Comparison of ENCODE assay signal across 1 cellular context in the genomic region with DNA sequence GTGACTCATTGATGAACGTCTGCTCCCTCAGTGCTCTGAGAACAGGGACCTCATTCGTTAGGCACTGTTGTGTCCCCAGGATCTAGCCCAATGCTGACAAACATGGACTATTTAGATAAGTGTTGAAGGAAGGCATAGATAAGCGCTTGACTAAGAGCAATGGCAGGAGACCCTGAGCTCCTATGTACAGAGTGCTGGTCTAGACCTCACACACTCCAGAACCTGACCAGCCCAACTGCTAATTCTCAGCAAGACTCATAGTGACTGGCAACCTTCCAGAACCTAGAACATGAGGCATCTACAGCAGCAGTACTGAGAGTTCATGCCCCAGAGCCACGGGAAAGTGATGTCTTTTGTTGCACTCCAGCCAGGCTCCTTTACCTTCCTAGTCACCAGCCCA.
TF ChIP-seq lines count a peak whose summit lies in the region.

No MANE protein-coding gene starts in this region.

TF ChIP-seq in K562, 482 proteins besides CTCF, POLR2A, EP300 and RAD21 (continued from another document and continues in another):
- TF ChIP-seq, protein P1, sequence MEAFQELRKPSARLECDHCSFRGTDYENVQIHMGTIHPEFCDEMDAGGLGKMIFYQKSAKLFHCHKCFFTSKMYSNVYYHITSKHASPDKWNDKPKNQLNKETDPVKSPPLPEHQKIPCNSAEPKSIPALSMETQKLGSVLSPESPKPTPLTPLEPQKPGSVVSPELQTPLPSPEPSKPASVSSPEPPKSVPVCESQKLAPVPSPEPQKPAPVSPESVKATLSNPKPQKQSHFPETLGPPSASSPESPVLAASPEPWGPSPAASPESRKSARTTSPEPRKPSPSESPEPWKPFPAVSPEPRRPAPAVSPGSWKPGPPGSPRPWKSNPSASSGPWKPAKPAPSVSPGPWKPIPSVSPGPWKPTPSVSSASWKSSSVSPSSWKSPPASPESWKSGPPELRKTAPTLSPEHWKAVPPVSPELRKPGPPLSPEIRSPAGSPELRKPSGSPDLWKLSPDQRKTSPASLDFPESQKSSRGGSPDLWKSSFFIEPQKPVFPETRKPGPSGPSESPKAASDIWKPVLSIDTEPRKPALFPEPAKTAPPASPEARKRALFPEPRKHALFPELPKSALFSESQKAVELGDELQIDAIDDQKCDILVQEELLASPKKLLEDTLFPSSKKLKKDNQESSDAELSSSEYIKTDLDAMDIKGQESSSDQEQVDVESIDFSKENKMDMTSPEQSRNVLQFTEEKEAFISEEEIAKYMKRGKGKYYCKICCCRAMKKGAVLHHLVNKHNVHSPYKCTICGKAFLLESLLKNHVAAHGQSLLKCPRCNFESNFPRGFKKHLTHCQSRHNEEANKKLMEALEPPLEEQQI (IDR thresholded peaks at IDR 0.05) = no peak
- TF ChIP-seq KDM1A (IDR thresholded peaks at IDR 0.05) (peak in 1 of 2 experiments; percentile 17; a peak in 1 of 4 replicates), ELF4 (CRISPR knock-in tag; IDR thresholded peaks at IDR 0.05) (no peak), NCOA4 (IDR thresholded peaks at IDR 0.05; ENCODE audit: partially characterized antibody) (no peak), NR2F6 (CRISPR knock-in tag; IDR thresholded peaks at IDR 0.05) (no peak), ETS2 (tag; IDR thresholded peaks at IDR 0.05; ENCODE audit: borderline replicate concordance, poor library complexity, severe bottlenecking) (no peak), ETV6 (IDR thresholded peaks at IDR 0.05; ENCODE audit: borderline replicate concordance in 1 of 2, low read depth in 2 of 2, low read length in 1 of 2) (no peak), ETV6 (CRISPR knock-in tag; IDR thresholded peaks at IDR 0.05; ENCODE audit: borderline replicate concordance) (no peak), MEF2D (tag; conservative IDR thresholded peaks at IDR 0.05; ENCODE audit: low read depth) (no peak), PCBP1 (IDR thresholded peaks at IDR 0.05; ENCODE audit: low read depth, low read length, poor library complexity, severe bottlenecking) (no peak), NONO (IDR thresholded peaks at IDR 0.05; ENCODE audit: low read depth in 2 of 2, low read length in 1 of 2) (no peak), TCFL5 (CRISPR knock-in tag; conservative IDR thresholded peaks at IDR 0.05) (no peak), NFATC3 (IDR thresholded peaks at IDR 0.05) (no peak), MEIS2 (IDR thresholded peaks at IDR 0.05; ENCODE audit: partially characterized antibody) (peak; percentile 74), SOX6 (IDR thresholded peaks at IDR 0.05) (peak; percentile 32; the same call in 1 of the 2 replicates), RBFOX2 (IDR thresholded peaks at IDR 0.05; ENCODE audit: low read depth, low read length) (no peak), TRIM24 (IDR thresholded peaks at IDR 0.05) (0 out of 4 replicates have a peak, but pooled peaks of 1 of the 2 experiments have one; percentile 10), SRF (CRISPR knock-in tag; IDR thresholded peaks at IDR 0.05) (no peak), ZNF551 (CRISPR knock-in tag; IDR thresholded peaks at IDR 0.05) (no peak), MXI1 (IDR thresholded peaks at IDR 0.05; ENCODE audit: low read depth, low read length) (no peak), HEY1 (CRISPR knock-in tag; IDR thresholded peaks at IDR 0.05; ENCODE audit: borderline replicate concordance) (no peak), E2F3 (CRISPR knock-in tag; IDR thresholded peaks at IDR 0.05) (no peak), KLF6 (CRISPR knock-in tag; IDR thresholded peaks at IDR 0.05; ENCODE audit: borderline replicate concordance) (no peak), SIN3B (IDR thresholded peaks at IDR 0.05; ENCODE audit: low read depth) (no peak), KDM2B (CRISPR knock-in tag; IDR thresholded peaks at IDR 0.05) (no peak), ARID1B (IDR thresholded peaks at IDR 0.05) (peak; percentile 81), TCF3 (CRISPR knock-in tag; IDR thresholded peaks at IDR 0.05) (peak; percentile 73), MED1 (CRISPR knock-in tag; IDR thresholded peaks at IDR 0.05; ENCODE audit: borderline replicate concordance) (no peak), SRSF1 (IDR thresholded peaks at IDR 0.05; ENCODE audit: low read depth, low read length) (no peak), NCOR1 (IDR thresholded peaks at IDR 0.05) (peak; percentile 49), KAT2B (IDR thresholded peaks at IDR 0.05; ENCODE audit: low read depth, low read length) (no peak), CEBPB (tag; IDR thresholded peaks at IDR 0.05) (no peak), PTBP1 (IDR thresholded peaks at IDR 0.05; ENCODE audit: low read depth, low read length) (no peak), RUNX1 (IDR thresholded peaks at IDR 0.05; ENCODE audit: low read depth) (no peak), TBP (optimal IDR thresholded peaks at IDR 0.05; ENCODE audit: low read depth, low read length) (no peak), ZNF764 (CRISPR knock-in tag; IDR thresholded peaks at IDR 0.05; ENCODE audit: low read depth) (no peak), ARNT (IDR thresholded peaks at IDR 0.05) (peak in 1 of 2 experiments; percentile 82; a peak in 1 of 4 replicates)
- TF ChIP-seq, protein P2, sequence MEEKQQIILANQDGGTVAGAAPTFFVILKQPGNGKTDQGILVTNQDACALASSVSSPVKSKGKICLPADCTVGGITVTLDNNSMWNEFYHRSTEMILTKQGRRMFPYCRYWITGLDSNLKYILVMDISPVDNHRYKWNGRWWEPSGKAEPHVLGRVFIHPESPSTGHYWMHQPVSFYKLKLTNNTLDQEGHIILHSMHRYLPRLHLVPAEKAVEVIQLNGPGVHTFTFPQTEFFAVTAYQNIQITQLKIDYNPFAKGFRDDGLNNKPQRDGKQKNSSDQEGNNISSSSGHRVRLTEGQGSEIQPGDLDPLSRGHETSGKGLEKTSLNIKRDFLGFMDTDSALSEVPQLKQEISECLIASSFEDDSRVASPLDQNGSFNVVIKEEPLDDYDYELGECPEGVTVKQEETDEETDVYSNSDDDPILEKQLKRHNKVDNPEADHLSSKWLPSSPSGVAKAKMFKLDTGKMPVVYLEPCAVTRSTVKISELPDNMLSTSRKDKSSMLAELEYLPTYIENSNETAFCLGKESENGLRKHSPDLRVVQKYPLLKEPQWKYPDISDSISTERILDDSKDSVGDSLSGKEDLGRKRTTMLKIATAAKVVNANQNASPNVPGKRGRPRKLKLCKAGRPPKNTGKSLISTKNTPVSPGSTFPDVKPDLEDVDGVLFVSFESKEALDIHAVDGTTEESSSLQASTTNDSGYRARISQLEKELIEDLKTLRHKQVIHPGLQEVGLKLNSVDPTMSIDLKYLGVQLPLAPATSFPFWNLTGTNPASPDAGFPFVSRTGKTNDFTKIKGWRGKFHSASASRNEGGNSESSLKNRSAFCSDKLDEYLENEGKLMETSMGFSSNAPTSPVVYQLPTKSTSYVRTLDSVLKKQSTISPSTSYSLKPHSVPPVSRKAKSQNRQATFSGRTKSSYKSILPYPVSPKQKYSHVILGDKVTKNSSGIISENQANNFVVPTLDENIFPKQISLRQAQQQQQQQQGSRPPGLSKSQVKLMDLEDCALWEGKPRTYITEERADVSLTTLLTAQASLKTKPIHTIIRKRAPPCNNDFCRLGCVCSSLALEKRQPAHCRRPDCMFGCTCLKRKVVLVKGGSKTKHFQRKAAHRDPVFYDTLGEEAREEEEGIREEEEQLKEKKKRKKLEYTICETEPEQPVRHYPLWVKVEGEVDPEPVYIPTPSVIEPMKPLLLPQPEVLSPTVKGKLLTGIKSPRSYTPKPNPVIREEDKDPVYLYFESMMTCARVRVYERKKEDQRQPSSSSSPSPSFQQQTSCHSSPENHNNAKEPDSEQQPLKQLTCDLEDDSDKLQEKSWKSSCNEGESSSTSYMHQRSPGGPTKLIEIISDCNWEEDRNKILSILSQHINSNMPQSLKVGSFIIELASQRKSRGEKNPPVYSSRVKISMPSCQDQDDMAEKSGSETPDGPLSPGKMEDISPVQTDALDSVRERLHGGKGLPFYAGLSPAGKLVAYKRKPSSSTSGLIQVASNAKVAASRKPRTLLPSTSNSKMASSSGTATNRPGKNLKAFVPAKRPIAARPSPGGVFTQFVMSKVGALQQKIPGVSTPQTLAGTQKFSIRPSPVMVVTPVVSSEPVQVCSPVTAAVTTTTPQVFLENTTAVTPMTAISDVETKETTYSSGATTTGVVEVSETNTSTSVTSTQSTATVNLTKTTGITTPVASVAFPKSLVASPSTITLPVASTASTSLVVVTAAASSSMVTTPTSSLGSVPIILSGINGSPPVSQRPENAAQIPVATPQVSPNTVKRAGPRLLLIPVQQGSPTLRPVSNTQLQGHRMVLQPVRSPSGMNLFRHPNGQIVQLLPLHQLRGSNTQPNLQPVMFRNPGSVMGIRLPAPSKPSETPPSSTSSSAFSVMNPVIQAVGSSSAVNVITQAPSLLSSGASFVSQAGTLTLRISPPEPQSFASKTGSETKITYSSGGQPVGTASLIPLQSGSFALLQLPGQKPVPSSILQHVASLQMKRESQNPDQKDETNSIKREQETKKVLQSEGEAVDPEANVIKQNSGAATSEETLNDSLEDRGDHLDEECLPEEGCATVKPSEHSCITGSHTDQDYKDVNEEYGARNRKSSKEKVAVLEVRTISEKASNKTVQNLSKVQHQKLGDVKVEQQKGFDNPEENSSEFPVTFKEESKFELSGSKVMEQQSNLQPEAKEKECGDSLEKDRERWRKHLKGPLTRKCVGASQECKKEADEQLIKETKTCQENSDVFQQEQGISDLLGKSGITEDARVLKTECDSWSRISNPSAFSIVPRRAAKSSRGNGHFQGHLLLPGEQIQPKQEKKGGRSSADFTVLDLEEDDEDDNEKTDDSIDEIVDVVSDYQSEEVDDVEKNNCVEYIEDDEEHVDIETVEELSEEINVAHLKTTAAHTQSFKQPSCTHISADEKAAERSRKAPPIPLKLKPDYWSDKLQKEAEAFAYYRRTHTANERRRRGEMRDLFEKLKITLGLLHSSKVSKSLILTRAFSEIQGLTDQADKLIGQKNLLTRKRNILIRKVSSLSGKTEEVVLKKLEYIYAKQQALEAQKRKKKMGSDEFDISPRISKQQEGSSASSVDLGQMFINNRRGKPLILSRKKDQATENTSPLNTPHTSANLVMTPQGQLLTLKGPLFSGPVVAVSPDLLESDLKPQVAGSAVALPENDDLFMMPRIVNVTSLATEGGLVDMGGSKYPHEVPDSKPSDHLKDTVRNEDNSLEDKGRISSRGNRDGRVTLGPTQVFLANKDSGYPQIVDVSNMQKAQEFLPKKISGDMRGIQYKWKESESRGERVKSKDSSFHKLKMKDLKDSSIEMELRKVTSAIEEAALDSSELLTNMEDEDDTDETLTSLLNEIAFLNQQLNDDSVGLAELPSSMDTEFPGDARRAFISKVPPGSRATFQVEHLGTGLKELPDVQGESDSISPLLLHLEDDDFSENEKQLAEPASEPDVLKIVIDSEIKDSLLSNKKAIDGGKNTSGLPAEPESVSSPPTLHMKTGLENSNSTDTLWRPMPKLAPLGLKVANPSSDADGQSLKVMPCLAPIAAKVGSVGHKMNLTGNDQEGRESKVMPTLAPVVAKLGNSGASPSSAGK (IDR thresholded peaks at IDR 0.05) = no peak
- TF ChIP-seq, protein P3, sequence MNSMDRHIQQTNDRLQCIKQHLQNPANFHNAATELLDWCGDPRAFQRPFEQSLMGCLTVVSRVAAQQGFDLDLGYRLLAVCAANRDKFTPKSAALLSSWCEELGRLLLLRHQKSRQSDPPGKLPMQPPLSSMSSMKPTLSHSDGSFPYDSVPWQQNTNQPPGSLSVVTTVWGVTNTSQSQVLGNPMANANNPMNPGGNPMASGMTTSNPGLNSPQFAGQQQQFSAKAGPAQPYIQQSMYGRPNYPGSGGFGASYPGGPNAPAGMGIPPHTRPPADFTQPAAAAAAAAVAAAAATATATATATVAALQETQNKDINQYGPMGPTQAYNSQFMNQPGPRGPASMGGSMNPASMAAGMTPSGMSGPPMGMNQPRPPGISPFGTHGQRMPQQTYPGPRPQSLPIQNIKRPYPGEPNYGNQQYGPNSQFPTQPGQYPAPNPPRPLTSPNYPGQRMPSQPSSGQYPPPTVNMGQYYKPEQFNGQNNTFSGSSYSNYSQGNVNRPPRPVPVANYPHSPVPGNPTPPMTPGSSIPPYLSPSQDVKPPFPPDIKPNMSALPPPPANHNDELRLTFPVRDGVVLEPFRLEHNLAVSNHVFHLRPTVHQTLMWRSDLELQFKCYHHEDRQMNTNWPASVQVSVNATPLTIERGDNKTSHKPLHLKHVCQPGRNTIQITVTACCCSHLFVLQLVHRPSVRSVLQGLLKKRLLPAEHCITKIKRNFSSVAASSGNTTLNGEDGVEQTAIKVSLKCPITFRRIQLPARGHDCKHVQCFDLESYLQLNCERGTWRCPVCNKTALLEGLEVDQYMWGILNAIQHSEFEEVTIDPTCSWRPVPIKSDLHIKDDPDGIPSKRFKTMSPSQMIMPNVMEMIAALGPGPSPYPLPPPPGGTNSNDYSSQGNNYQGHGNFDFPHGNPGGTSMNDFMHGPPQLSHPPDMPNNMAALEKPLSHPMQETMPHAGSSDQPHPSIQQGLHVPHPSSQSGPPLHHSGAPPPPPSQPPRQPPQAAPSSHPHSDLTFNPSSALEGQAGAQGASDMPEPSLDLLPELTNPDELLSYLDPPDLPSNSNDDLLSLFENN (IDR thresholded peaks at IDR 0.05; ENCODE audit: low read depth in 2 of 2, low read length in 2 of 2) = no peak
- TF ChIP-seq, protein P4, sequence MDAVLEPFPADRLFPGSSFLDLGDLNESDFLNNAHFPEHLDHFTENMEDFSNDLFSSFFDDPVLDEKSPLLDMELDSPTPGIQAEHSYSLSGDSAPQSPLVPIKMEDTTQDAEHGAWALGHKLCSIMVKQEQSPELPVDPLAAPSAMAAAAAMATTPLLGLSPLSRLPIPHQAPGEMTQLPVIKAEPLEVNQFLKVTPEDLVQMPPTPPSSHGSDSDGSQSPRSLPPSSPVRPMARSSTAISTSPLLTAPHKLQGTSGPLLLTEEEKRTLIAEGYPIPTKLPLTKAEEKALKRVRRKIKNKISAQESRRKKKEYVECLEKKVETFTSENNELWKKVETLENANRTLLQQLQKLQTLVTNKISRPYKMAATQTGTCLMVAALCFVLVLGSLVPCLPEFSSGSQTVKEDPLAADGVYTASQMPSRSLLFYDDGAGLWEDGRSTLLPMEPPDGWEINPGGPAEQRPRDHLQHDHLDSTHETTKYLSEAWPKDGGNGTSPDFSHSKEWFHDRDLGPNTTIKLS (IDR thresholded peaks at IDR 0.05; ENCODE audit: borderline replicate concordance, low read depth) = peak; percentile 100; the same call in 1 of the 2 replicates
- TF ChIP-seq, protein P5, sequence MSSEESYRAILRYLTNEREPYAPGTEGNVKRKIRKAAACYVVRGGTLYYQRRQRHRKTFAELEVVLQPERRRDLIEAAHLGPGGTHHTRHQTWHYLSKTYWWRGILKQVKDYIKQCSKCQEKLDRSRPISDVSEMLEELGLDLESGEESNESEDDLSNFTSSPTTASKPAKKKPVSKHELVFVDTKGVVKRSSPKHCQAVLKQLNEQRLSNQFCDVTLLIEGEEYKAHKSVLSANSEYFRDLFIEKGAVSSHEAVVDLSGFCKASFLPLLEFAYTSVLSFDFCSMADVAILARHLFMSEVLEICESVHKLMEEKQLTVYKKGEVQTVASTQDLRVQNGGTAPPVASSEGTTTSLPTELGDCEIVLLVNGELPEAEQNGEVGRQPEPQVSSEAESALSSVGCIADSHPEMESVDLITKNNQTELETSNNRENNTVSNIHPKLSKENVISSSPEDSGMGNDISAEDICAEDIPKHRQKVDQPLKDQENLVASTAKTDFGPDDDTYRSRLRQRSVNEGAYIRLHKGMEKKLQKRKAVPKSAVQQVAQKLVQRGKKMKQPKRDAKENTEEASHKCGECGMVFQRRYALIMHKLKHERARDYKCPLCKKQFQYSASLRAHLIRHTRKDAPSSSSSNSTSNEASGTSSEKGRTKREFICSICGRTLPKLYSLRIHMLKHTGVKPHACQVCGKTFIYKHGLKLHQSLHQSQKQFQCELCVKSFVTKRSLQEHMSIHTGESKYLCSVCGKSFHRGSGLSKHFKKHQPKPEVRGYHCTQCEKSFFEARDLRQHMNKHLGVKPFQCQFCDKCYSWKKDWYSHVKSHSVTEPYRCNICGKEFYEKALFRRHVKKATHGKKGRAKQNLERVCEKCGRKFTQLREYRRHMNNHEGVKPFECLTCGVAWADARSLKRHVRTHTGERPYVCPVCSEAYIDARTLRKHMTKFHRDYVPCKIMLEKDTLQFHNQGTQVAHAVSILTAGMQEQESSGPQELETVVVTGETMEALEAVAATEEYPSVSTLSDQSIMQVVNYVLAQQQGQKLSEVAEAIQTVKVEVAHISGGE (CRISPR knock-in tag; IDR thresholded peaks at IDR 0.05) = no peak
